1 cellular context compared by ENCODE assay signal in the genomic region with DNA sequence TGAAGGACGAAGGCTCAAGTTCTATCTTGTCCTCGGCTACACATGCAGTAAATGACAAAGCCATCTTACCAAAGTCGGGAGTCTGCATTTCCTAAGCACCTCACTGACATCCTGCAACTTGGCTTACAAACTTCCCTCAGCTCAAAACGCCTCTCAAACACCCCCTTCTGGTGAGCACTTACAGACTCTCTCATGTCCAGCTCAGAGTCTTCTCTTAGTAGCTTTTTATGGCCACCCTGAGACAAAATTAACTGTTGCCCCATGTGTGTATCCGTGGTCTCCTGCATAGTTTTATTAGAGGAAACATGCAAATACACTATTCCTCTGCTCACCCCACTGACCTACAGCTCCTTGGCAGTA.
TF ChIP-seq lines count a peak whose summit lies in the region.

No MANE protein-coding gene starts in this region.

TF ChIP-seq in HCT116, 20 proteins besides CTCF, POLR2A, EP300 and RAD21 (continued from another document):
- TF ChIP-seq, protein P1, sequence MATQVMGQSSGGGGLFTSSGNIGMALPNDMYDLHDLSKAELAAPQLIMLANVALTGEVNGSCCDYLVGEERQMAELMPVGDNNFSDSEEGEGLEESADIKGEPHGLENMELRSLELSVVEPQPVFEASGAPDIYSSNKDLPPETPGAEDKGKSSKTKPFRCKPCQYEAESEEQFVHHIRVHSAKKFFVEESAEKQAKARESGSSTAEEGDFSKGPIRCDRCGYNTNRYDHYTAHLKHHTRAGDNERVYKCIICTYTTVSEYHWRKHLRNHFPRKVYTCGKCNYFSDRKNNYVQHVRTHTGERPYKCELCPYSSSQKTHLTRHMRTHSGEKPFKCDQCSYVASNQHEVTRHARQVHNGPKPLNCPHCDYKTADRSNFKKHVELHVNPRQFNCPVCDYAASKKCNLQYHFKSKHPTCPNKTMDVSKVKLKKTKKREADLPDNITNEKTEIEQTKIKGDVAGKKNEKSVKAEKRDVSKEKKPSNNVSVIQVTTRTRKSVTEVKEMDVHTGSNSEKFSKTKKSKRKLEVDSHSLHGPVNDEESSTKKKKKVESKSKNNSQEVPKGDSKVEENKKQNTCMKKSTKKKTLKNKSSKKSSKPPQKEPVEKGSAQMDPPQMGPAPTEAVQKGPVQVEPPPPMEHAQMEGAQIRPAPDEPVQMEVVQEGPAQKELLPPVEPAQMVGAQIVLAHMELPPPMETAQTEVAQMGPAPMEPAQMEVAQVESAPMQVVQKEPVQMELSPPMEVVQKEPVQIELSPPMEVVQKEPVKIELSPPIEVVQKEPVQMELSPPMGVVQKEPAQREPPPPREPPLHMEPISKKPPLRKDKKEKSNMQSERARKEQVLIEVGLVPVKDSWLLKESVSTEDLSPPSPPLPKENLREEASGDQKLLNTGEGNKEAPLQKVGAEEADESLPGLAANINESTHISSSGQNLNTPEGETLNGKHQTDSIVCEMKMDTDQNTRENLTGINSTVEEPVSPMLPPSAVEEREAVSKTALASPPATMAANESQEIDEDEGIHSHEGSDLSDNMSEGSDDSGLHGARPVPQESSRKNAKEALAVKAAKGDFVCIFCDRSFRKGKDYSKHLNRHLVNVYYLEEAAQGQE (IDR thresholded peaks at IDR 0.05; ENCODE audit: low read depth), result no peak
- no peak for TF ChIP-seq CEBPB (IDR thresholded peaks at IDR 0.05; ENCODE audit: low read depth)
- no peak for TF ChIP-seq EZH2 (IDR thresholded peaks at IDR 0.05)
- no peak for TF ChIP-seq POLR2AphosphoS5 (IDR thresholded peaks at IDR 0.05; ENCODE audit: low read depth, low read length)
TF ChIP-seq in HCT116: peak in this region for 0.
